23 cellular contexts compared by ENCODE assay signal in the genomic region with DNA sequence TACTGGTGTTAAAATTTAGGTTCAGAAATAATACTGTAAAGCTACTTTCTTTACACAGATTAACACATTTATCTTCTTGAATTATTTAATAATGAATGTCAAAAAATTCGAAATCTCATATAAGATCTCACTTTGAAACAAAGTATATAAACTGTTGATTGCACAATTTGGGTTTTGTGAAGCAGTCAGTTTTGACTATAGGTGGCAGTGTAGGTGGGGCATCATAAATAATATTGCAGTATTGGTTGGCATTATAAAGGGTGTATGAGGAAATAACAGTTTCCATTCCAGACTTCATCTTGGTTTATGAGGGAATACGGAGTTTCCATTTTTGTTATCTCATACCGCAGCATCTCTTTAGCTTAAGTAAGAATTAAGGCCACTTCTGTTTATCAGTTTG. TPM values are rescaled to one million over a fixed set of nuclear protein-coding genes. Genes with fewer than 3 reads are reported as not detected.
DNase-seq lines count a peak whose midpoint lies in the region; ATAC-seq, FAIRE-seq and TF ChIP-seq lines count a peak whose summit lies in the region.
"Had no signal": no experiment of that assay in that cellular context is flagged by ENCODE, and none has a peak within 500 bp of the region (broad histone marks: within the 10 kb centered on the region; RNA-seq: fewer than 3 reads in every experiment).

No MANE protein-coding gene starts in this region.

- no TSS peak for BruUV-seq in HepG2 (replicated peaks; lab: Mats Ljungman, UMichigan)

- no peak for FAIRE-seq in HepG2 (lab: Jason Lieb, UNC)
- FAIRE-seq: endothelial cell of umbilical vein, kidney had no signal

- H3K9ac ChIP-seq in HepG2 (ENCODE audit: insufficient read depth, low read depth, low read length): no peak overlapping the region
- H3K9ac ChIP-seq in adipocyte (ENCODE audit: low read length): no peak overlapping the region

- no peaks in the 10 kb centered on the region for H4K20me1 ChIP-seq in HepG2 (ENCODE audit: insufficient read depth, low read length)

- POLR2A ChIA-PET in HepG2 (lab: Yijun Ruan, JAX): no interaction called here

- DNase-seq in HepG2 (ENCODE audit: low spot score) (no peak), right lobe of liver (no peak), NB4 (ENCODE audit: low read depth) (peak; percentile 15), adipocyte (ENCODE audit: low read depth) (peak; percentile 23), retinal pigment epithelial cell (ENCODE audit: low read depth) (no peak), AG08396 (ENCODE audit: low spot score) (no peak), activated T-cell treated with anti-CD3 and anti-CD28 coated beads for 4 hours (no peak), inferior parietal cortex (ENCODE audit: extremely low spot score) (no peak)
- DNase-seq: activated CD4-positive, CD25-positive, alpha-beta regulatory T cell; body of pancreas; CD4-positive, alpha-beta T cell; hypothalamus; kidney; naive thymus-derived CD8-positive, alpha-beta T cell; NCI-H1417; NCI-H2107; NCI-H510A; pancreas; SHP77; sigmoid colon; T-helper 2 cell had no signal

- H3K9me3 ChIP-seq in HepG2 (ENCODE audit: low read length): no peaks in the 10 kb centered on the region
- H3K9me3 ChIP-seq in right lobe of liver: no peaks in the 10 kb centered on the region
- H3K9me3 ChIP-seq in adipocyte (ENCODE audit: control insufficient read depth, low read length): no peaks in the 10 kb centered on the region
- H3K9me3 ChIP-seq: body of pancreas, pancreas, sigmoid colon had no signal

- H3K27me3 ChIP-seq in HepG2 (ENCODE audit: control insufficient read depth in 1 of 2, insufficient read depth in 2 of 2, low read length in 2 of 2) (no peaks in the 10 kb centered on the region), right lobe of liver (no peaks in the 10 kb centered on the region), adipocyte (replicated peaks; ENCODE audit: control insufficient read depth, insufficient read depth, low read length) (no peaks in the 10 kb centered on the region)
- H3K27me3 ChIP-seq: body of pancreas, pancreas, sigmoid colon had no signal

- ATAC-seq in HepG2 (no peak), right lobe of liver (no peak)
- ATAC-seq: body of pancreas; naive thymus-derived CD8-positive, alpha-beta T cell; stimulated activated memory B cell treated with anti-CD40 and anti-IgM and Interleukin-4, amounts not matched to agents 10 μg/mL and 1 μg/mL and 100 μg/mL, for 72 hours had no signal

- H3K79me2 ChIP-seq in HepG2 (ENCODE audit: insufficient read depth, low read length): no peaks in the 10 kb centered on the region

- CTCF ChIA-PET in HepG2 (lab: Yijun Ruan, JAX; ENCODE audit: low intra/inter-chr PET ratio, low total read pairs): no interaction called here

- TF ChIP-seq EP300 in HepG2 (IDR thresholded peaks at IDR 0.05; ENCODE audit: low read depth in 2 of 2, low read length in 2 of 2) (no peak), HepG2 (CRISPR knock-in tag; IDR thresholded peaks at IDR 0.05; ENCODE audit: borderline replicate concordance) (no peak)

- no peak overlapping the region for H3K4me3 ChIP-seq in HepG2 (replicated peaks in 1 of 3; ENCODE audit: insufficient read depth in 1 of 3, low read depth in 2 of 3, low read length in 3 of 3)
- H3K4me3 ChIP-seq in right lobe of liver: no peak overlapping the region
- no peak overlapping the region for H3K4me3 ChIP-seq in NB4 (ENCODE audit: low read depth, low read length)
- no peak overlapping the region for H3K4me3 ChIP-seq in adipocyte (ENCODE audit: low read length)
- no peak overlapping the region for H3K4me3 ChIP-seq in retinal pigment epithelial cell (ENCODE audit: low read length)
- H3K4me3 ChIP-seq: body of pancreas, pancreas, sigmoid colon had no signal

- H3K36me3 ChIP-seq in HepG2 (replicated peaks in 1 of 2; ENCODE audit: control insufficient read depth in 1 of 2, insufficient read depth in 2 of 2, low read length in 2 of 2) (peaks cover 2 to 33% of the 10 kb centered on the region in 2 experiments; a peak in 3 of 5 replicates), right lobe of liver (peaks cover 0 to 8% (median 6%) of the 10 kb centered on the region in 4 donors), adipocyte (ENCODE audit: control insufficient read depth, insufficient read depth, low read length, severe bottlenecking) (peaks cover 11% of the 10 kb centered on the region)

- no peaks in the 10 kb centered on the region for H3K4me1 ChIP-seq in HepG2 (ENCODE audit: insufficient read depth, low read length)
- H3K4me1 ChIP-seq in right lobe of liver: no peaks in the 10 kb centered on the region
- H3K4me1 ChIP-seq in adipocyte (ENCODE audit: control insufficient read depth, insufficient read depth, low read length): peaks cover 34% of the 10 kb centered on the region

- WGBS in HepG2 (ENCODE audit: low lambda C conversion rate): 97% methylated on average over 3 of the region's 3 CpGs
- WGBS in right lobe of liver (ENCODE audit: insufficient coverage, low coverage, low lambda C conversion rate, missing lambda C conversion rate): 93% methylated on average over 3 of the region's 3 CpGs

- TF ChIP-seq CTCF in HepG2 (CRISPR knock-in tag; IDR thresholded peaks at IDR 0.05) (no peak), right lobe of liver (IDR thresholded peaks at IDR 0.05) (no peak), NB4 (IDR thresholded peaks at IDR 0.05; ENCODE audit: low read depth, low read length) (no peak), retinal pigment epithelial cell (conservative IDR thresholded peaks at IDR 0.05; ENCODE audit: low read depth, low read length) (peak; percentile 29)

- no peak for TF ChIP-seq RAD21 in HepG2 (CRISPR knock-in tag; IDR thresholded peaks at IDR 0.05)

- TF ChIP-seq POLR2A in HepG2 (IDR thresholded peaks at IDR 0.05; ENCODE audit: insufficient read depth in 1 of 2, low read depth in 2 of 2, low read length in 2 of 2) (no peak), right lobe of liver (IDR thresholded peaks at IDR 0.05) (no peak), NB4 (IDR thresholded peaks at IDR 0.05; ENCODE audit: extremely low read depth, insufficient read length) (no peak)

- H3K4me2 ChIP-seq in HepG2 (ENCODE audit: low read depth, low read length): no peak overlapping the region

- intact Hi-C loops in HepG2 (cut with micrococcal nuclease; ENCODE audit: unreplicated experiment): no loop called here
- intact Hi-C loops in right lobe of liver (cut with DNase I): no loop called here

- in situ Hi-C loops in HepG2 (cut with HindIII; ENCODE audit: extremely low pct_ligation_motif_present, low pct_unique_long_range_greater_than_20kb): no loop called here

- no peak overlapping the region for H2AFZ ChIP-seq in HepG2 (ENCODE audit: low read length)

- no peak overlapping the region for H3K27ac ChIP-seq in HepG2 (ENCODE audit: extremely low read length, insufficient read depth, low read length)
- no peak overlapping the region for H3K27ac ChIP-seq in right lobe of liver
- H3K27ac ChIP-seq: body of pancreas, pancreas, sigmoid colon had no signal

TF ChIP-seq in HepG2, 621 proteins besides CTCF, POLR2A, EP300 and RAD21:
- TF ChIP-seq ELF3 (CRISPR knock-in tag; IDR thresholded peaks at IDR 0.05) (no peak), HNRNPK (IDR thresholded peaks at IDR 0.05; ENCODE audit: low read depth, low read length, poor library complexity, severe bottlenecking) (no peak), CEBPB (IDR thresholded peaks at IDR 0.05; ENCODE audit: borderline replicate concordance, low read depth, low read length) (peak; percentile 69), CEBPG (CRISPR knock-in tag; IDR thresholded peaks at IDR 0.05) (peak; percentile 46; the same call in 1 of the 2 replicates)

RNA-seq across cellular contexts. Expression of gene SUCO, which starts 49.9 kb away (rescaled TPM):
- total RNA-seq in HepG2 (2016; rRNA removed; fragmentation: Illumina TruSeq; extraction: Trizol): 17.0 and 25.5 TPM in 2 replicates
- 65.9 and 70.2 TPM in 2 replicates for total RNA-seq in HepG2 (2016; cell fraction: cytosol; rRNA removed; fragmentation: Illumina TruSeq; extraction: Trizol; ENCODE audit: low read depth)
- total RNA-seq in HepG2 (2016; cell fraction: insoluble cytoplasmic fraction; rRNA removed; fragmentation: Illumina TruSeq; extraction: Trizol): 13.9 and 25.8 TPM in 2 replicates
- total RNA-seq in HepG2 (2016; cell fraction: membrane; rRNA removed; fragmentation: Illumina TruSeq; extraction: Trizol): 31.7 and 38.0 TPM in 2 replicates
- 35.3 and 38.4 TPM in 2 replicates for total RNA-seq in HepG2 (2016; cell fraction: nucleus; rRNA removed; fragmentation: Illumina TruSeq; extraction: Trizol)
- 9.7 and 12.6 TPM in 2 replicates for polyA plus RNA-seq in HepG2 (2011; rRNA removed)
- 3.5 and 6.2 TPM in 2 replicates for polyA plus RNA-seq in HepG2 (2011; cell fraction: cytosol; rRNA removed)
- 8.8 and 9.3 TPM in 2 replicates for polyA plus RNA-seq in HepG2 (2011; cell fraction: nucleus; rRNA removed)
- polyA plus RNA-seq in HepG2 (2012): 13.9 and 15.7 TPM in 2 replicates
- 0.59 and 1.2 TPM in 2 replicates for polyA plus RNA-seq in HepG2 (2016; cell fraction: cytosol; fragmentation: Illumina TruSeq; extraction: Trizol; ENCODE audit: low read depth)
- polyA plus RNA-seq in HepG2 (2016; cell fraction: insoluble cytoplasmic fraction; fragmentation: Illumina TruSeq; extraction: Trizol; ENCODE audit: low read depth): 7.9 and 9.1 TPM in 2 replicates
- 2.2 and 2.3 TPM in 2 replicates for polyA plus RNA-seq in HepG2 (2016; cell fraction: membrane; fragmentation: Illumina TruSeq; extraction: Trizol; ENCODE audit: low read depth)
- polyA plus RNA-seq in HepG2 (2016; cell fraction: nucleus; fragmentation: Illumina TruSeq; extraction: Trizol; ENCODE audit: insufficient read depth, low read depth): 30.4 and 33.6 TPM in 2 replicates
- 7.9 and 9.5 TPM in 2 replicates for polyA minus RNA-seq in HepG2 (2011; rRNA and poly(A)+ RNA removed; ENCODE audit: low replicate concordance)
- polyA minus RNA-seq in HepG2 (2011; cell fraction: cytosol; rRNA and poly(A)+ RNA removed): 16.8 and 28.4 TPM in 2 replicates
- 75.8 and 83.0 TPM in 2 replicates for polyA minus RNA-seq in HepG2 (2011; cell fraction: nucleus; rRNA and poly(A)+ RNA removed)
- total RNA-seq in right lobe of liver: 10 to 100 TPM in 3 of 6 experiments, 1 to 10 TPM in 3; 6.6 to 17.9 (median 11.2) TPM

Comparison
In these comparisons a context has a peak if more than half of its experiments do, and no peak if none do; other contexts are left out.
1. DNase-seq: peak in NB4 (single experiment) and adipocyte (single experiment); none in HepG2 (single experiment), right lobe of liver (0 of 3), retinal pigment epithelial cell (single experiment), AG08396 (single experiment), activated T-cell treated with anti-CD3 and anti-CD28 coated beads for 4 hours (single experiment) and inferior parietal cortex (single experiment).